10 cellular contexts compared by ENCODE assay signal in genomic region chr4:87499415-87500106, GRCh38. TPM values are rescaled to one million over a fixed set of nuclear protein-coding genes. Genes with fewer than 3 reads are reported as not detected.
DNase-seq lines count a peak whose midpoint lies in the region; ATAC-seq and TF ChIP-seq lines count a peak whose summit lies in the region.
"Had no signal": no experiment of that assay in that cellular context is flagged by ENCODE, and none has a peak within 500 bp of the region (broad histone marks: within the 10 kb centered on the region; RNA-seq: fewer than 3 reads in every experiment).

No MANE protein-coding gene starts in this region.

- H3K4me3 ChIP-seq in esophagus squamous epithelium = no peak overlapping the region

- whole genome bisulfite sequencing in esophagus squamous epithelium, 2 donors = 72 to 73% methylated on average over 7 of the region's 7 CpGs

- no peak for TF ChIP-seq CTCF in esophagus squamous epithelium (IDR thresholded peaks at IDR 0.05)

- intact Hi-C loops in esophagus squamous epithelium (cut with DNase I) = no loop called here

- no peak for DNase-seq in esophagus squamous epithelium (lab: John Stamatoyannopoulos, UW)
- DNase-seq in ureter (ENCODE audit: low spot score) = no peak
- no peak for DNase-seq in hypothalamus (lab: John Stamatoyannopoulos, UW)
- DNase-seq in NCI-H2029 (lab: John Stamatoyannopoulos, UW) = no peak
- DNase-seq in cerebellar cortex (ENCODE audit: low spot score) = no peak
- DNase-seq: KG1, PC-3 had no signal

- ATAC-seq in GM18508 (IDR thresholded peaks at IDR 0.05; ENCODE audit: insufficient read depth, unreplicated experiment) (peak; percentile 78), GM19467 (IDR thresholded peaks at IDR 0.05; ENCODE audit: unreplicated experiment) (peak; percentile 49), HG03095 (IDR thresholded peaks at IDR 0.05; ENCODE audit: unreplicated experiment) (peak; percentile 82)
- ATAC-seq: PC-3 had no signal

- no peaks in the 10 kb centered on the region for H3K27me3 ChIP-seq in esophagus squamous epithelium

- no peak for TF ChIP-seq POLR2A in esophagus squamous epithelium (IDR thresholded peaks at IDR 0.05)

- H3K9me3 ChIP-seq in esophagus squamous epithelium = no peaks in the 10 kb centered on the region

- H3K36me3 ChIP-seq in esophagus squamous epithelium = peaks cover 0 to 26% (median 0%) of the 10 kb centered on the region in 3 donors

- H3K4me1 ChIP-seq in esophagus squamous epithelium = peaks cover 6 to 61% (median 32%) of the 10 kb centered on the region in 3 donors

- H3K27ac ChIP-seq in esophagus squamous epithelium = peak overlapping the region in 3 of 4 donors; percentile 0 to 74 (median 71)

RNA-seq across cellular contexts. Expression of gene SPARCL1, which starts 29.6 kb away (rescaled TPM):
- total RNA-seq in esophagus squamous epithelium = 100 to 1,000 TPM in 2 of 4 donors, 10 to 100 TPM in 2; 37.3 to 450 (median 131) TPM
- 400 TPM for total RNA-seq in ureter
- total RNA-seq: PC-3 had no signal
